ENCODE assay signal across 10 cellular contexts in the genomic region with DNA sequence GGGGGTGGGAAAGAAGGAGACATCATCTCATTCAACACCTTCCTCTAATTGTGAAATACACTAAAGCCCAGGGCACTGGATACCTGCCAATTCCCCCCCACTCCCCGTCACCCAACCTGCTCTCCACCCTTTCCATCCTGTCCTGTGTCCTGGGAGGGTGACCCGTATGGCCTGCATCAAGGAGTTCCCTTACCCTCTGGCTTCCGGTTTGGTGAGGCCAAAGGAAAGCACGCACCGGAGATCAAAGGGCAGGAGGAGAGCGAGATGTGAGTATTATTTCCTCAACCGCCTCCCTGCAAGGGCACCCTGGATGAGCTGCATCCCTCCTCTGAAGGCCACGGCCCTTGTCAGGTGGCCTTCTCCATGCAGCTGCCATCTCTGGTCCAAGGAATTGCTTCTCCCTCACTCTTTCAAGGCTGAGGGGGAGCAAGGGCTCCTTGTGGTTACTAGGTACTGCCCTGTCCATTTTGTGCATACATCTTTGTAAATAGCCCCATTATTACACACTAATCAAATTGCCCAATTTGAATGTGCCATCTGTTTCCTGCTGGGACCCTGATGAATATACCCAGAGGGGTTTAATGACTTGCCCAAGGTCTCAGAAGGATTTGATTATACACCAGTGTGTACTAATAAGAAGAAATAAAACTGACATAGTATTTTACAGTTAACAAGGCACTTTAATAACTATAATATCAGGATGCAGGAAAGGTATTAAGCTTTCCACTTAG.
A peak's percentile ranks its signal among the peaks of the same experiment; 100 is the strongest.
DNase-seq lines count a peak whose midpoint lies in the region; ATAC-seq and TF ChIP-seq lines count a peak whose summit lies in the region.
"Had no signal": no experiment of that assay in that cellular context is flagged by ENCODE, and none has a peak within 500 bp of the region (broad histone marks: within the 10 kb centered on the region; RNA-seq: fewer than 3 reads in every experiment).

No MANE protein-coding gene starts in this region.

- H3K4me1 ChIP-seq in thymus (ENCODE audit: control insufficient read depth, insufficient read depth, low read length) = peaks cover 55% of the 10 kb centered on the region

- H3K4me3 ChIP-seq in thymus (ENCODE audit: low read length) (no peak overlapping the region), dorsolateral prefrontal cortex (no peak overlapping the region)

- H3K27me3 Mint-ChIP-seq in activated CD4-positive, alpha-beta T cell treated with anti-CD3 and anti-CD28 coated beads for 36 hours = no peaks in the 10 kb centered on the region

- H3K4me3 Mint-ChIP-seq in activated CD4-positive, alpha-beta T cell treated with anti-CD3 and anti-CD28 coated beads for 36 hours = no peak overlapping the region

- ATAC-seq in activated CD4-positive, alpha-beta T cell treated with anti-CD3 and anti-CD28 coated beads for 36 hours = peak; percentile 55
- peak; percentile 72 for ATAC-seq in left colon

- 30% methylated on average over 8 of the region's 8 CpGs for WGBS in thymus

- H3K27ac Mint-ChIP-seq in activated CD4-positive, alpha-beta T cell treated with anti-CD3 and anti-CD28 coated beads for 36 hours = peak overlapping the region; percentile 49

- intact Hi-C loops in activated CD4-positive, alpha-beta T cell treated with anti-CD3 and anti-CD28 coated beads for 36 hours (cut with DNase I, micrococcal nuclease) = no loop called here
- intact Hi-C loops in left colon (cut with DNase I, micrococcal nuclease) = no loop called here
- intact Hi-C loops in dorsolateral prefrontal cortex (cut with DNase I) = no loop called here

- no peaks in the 10 kb centered on the region for H3K9me3 ChIP-seq in thymus (ENCODE audit: control insufficient read depth)

- no peaks in the 10 kb centered on the region for H3K36me3 Mint-ChIP-seq in activated CD4-positive, alpha-beta T cell treated with anti-CD3 and anti-CD28 coated beads for 36 hours (ENCODE audit: low read depth)

- no peaks in the 10 kb centered on the region for H3K9me3 Mint-ChIP-seq in activated CD4-positive, alpha-beta T cell treated with anti-CD3 and anti-CD28 coated beads for 36 hours (ENCODE audit: low read depth)

- CTCF ChIA-PET in activated CD4-positive, alpha-beta T cell treated with anti-CD3 and anti-CD28 coated beads for 36 hours (lab: Charles Lee) = interaction anchor here (1.0 to 1.5 kb wide), 2 partner anchors 17 to 192 kb away, joined by 3 to 8 read pairs; no protein-coding TSS in a partner anchor

- H3K27ac ChIP-seq in thymus (ENCODE audit: low read depth) (peak overlapping the region; percentile 31), dorsolateral prefrontal cortex (peak overlapping the region in 1 of 59 donors; percentile 34)

- H3K4me1 Mint-ChIP-seq in activated CD4-positive, alpha-beta T cell treated with anti-CD3 and anti-CD28 coated beads for 36 hours = peaks cover 47% of the 10 kb centered on the region

- peak; percentile 37 for DNase-seq in activated CD4-positive, alpha-beta T cell treated with anti-CD3 and anti-CD28 coated beads for 36 hours
- DNase-seq in activated CD4-positive, alpha-beta T cell treated with anti-CD3 and anti-CD28 coated beads for 1 hour = no peak
- DNase-seq in UCSD-AML1 (lab: John Stamatoyannopoulos, UW; ENCODE audit: unreplicated experiment) (peak; percentile 35), left colon (no peak), dorsolateral prefrontal cortex (no peak), NCI-H1930 (lab: John Stamatoyannopoulos, UW) (no peak), SKM-1 (lab: John Stamatoyannopoulos, UW; ENCODE audit: unreplicated experiment) (no peak)
- DNase-seq: ACHN, NCI-H748 treated with DMSO at 0.1 percent for 48 hours had no signal

- H3K27me3 ChIP-seq in thymus (ENCODE audit: control insufficient read depth, insufficient read depth) (no peaks in the 10 kb centered on the region), dorsolateral prefrontal cortex (no peaks in the 10 kb centered on the region)

- TF ChIP-seq CTCF in dorsolateral prefrontal cortex (IDR thresholded peaks at IDR 0.05 in 54 of 56, conservative IDR thresholded peaks at IDR 0.05 in 2 of 56; ENCODE audit: low read depth in 1 of 56, partially characterized antibody in 56 of 56) = no peak

- H3K36me3 ChIP-seq in thymus (ENCODE audit: control insufficient read depth, insufficient read depth) = no peaks in the 10 kb centered on the region

- POLR2A ChIA-PET in activated CD4-positive, alpha-beta T cell treated with anti-CD3 and anti-CD28 coated beads for 36 hours (lab: Charles Lee) = no interaction called here

Comparison
In these comparisons a context has a peak if more than half of its experiments do, and no peak if none do; other contexts are left out.
1. DNase-seq: peak in activated CD4-positive, alpha-beta T cell treated with anti-CD3 and anti-CD28 coated beads for 36 hours (single experiment) and UCSD-AML1 (single experiment); none in activated CD4-positive, alpha-beta T cell treated with anti-CD3 and anti-CD28 coated beads for 1 hour (single experiment), left colon (0 of 2), dorsolateral prefrontal cortex (0 of 10), NCI-H1930 (0 of 2) and SKM-1 (single experiment).